Comparison of ENCODE assay signal across 17 cellular contexts in genomic region chr11:86089659-86090058, GRCh38. TPM values are rescaled to one million over a fixed set of nuclear protein-coding genes. Genes with fewer than 3 reads are reported as not detected.
DNase-seq lines count a peak whose midpoint lies in the region; ATAC-seq and TF ChIP-seq lines count a peak whose summit lies in the region.
"Had no signal": no experiment of that assay in that cellular context is flagged by ENCODE, and none has a peak within 500 bp of the region (broad histone marks: within the 10 kb centered on the region; RNA-seq: fewer than 3 reads in every experiment).

No MANE protein-coding gene starts in this region.

- H3K4me3 ChIP-seq in AG09309 (ENCODE audit: control insufficient read depth, low read depth, low read length) (no peak overlapping the region), body of pancreas (no peak overlapping the region)
- H3K4me3 ChIP-seq: colonic mucosa had no signal

- H3K9me3 ChIP-seq in body of pancreas, result no peaks in the 10 kb centered on the region
- H3K9me3 ChIP-seq: colonic mucosa had no signal

- H3K27me3 ChIP-seq in body of pancreas, result no peaks in the 10 kb centered on the region
- H3K27me3 ChIP-seq: colonic mucosa had no signal

- intact Hi-C loops in body of pancreas (cut with DNase I), result no loop called here

- WGBS in body of pancreas, 2 donors, result 44 to 54% methylated on average over 1 of the region's 1 CpG

- in situ Hi-C loops in KBM-7 (cut with MboI; ENCODE audit: low pct_unique_long_range_greater_than_20kb, low sequenced_read_pairs), result no loop called here

- TF ChIP-seq POLR2A in body of pancreas (IDR thresholded peaks at IDR 0.05), result no peak

- H3K27ac ChIP-seq in body of pancreas, result peak overlapping the region in 2 of 4 donors; percentile 65 to 70
- H3K27ac ChIP-seq: colonic mucosa had no signal

- peaks cover 6% of the 10 kb centered on the region for H3K4me1 ChIP-seq in body of pancreas
- H3K4me1 ChIP-seq: colonic mucosa had no signal

- DNase-seq in AG09309 (ENCODE audit: low read depth) (peak; percentile 80), H4 (ENCODE audit: low spot score) (peak; percentile 13), body of pancreas (no peak), myocyte (ENCODE audit: low read depth) (peak; percentile 16), KBM-7 (no peak), NCI-H2081 (lab: John Stamatoyannopoulos, UW) (no peak)
- DNase-seq in effector CD8-positive, alpha-beta T cell (lab: John Stamatoyannopoulos, UW), result no peak
- DNase-seq: activated CD4-positive, alpha-beta T cell treated with anti-CD3 and anti-CD28 coated beads, Interleukin-2, amount 10 ng/mL, durations not matched to agents 24 days and 14 days; activated CD8-positive, alpha-beta memory T cell treated with anti-CD3 and anti-CD28 coated beads, Interleukin-2, amount 50 U/mL, for 48 hours; activated effector memory CD4-positive, alpha-beta T cell treated with anti-CD3 and anti-CD28 coated beads, Interleukin-2, amount 50 U/mL, for 16 hours; amygdala; colonic mucosa; left colon; NCI-H146; NCI-H82 had no signal

- TF ChIP-seq CTCF in AG09309 (IDR thresholded peaks at IDR 0.05; ENCODE audit: control insufficient read depth, insufficient read depth, low read depth, low read length, missing control alignments), result no peak
- no peak for TF ChIP-seq CTCF in body of pancreas (IDR thresholded peaks at IDR 0.05)

- no peaks in the 10 kb centered on the region for H3K36me3 ChIP-seq in body of pancreas (replicated peaks in 1 of 2; ENCODE audit: insufficient read depth in 1 of 2, low read depth in 2 of 2)
- H3K36me3 ChIP-seq: colonic mucosa had no signal

- peak; percentile 86 for ATAC-seq in body of pancreas
- no peak for ATAC-seq in HG02981 (IDR thresholded peaks at IDR 0.05; ENCODE audit: unreplicated experiment)
- ATAC-seq: left colon, sciatic nerve had no signal

RNA-seq across cellular contexts. Expression of gene PICALM, which starts 20.8 kb away (rescaled TPM):
- total RNA-seq in H4 (2014; rRNA removed; shearing (Covaris generic)), result 66.1 and 91.1 TPM in 2 replicates
- total RNA-seq in body of pancreas, result 100 to 1,000 TPM in 1 of 2 donors, 10 to 100 TPM in 1; 97.8 to 132 TPM
- total RNA-seq in myocyte, result 179 and 182 TPM in 2 replicates
- 120 TPM for polyA plus RNA-seq in myocyte (2012)

Comparison
In these comparisons a context has a peak if more than half of its experiments do, and no peak if none do; other contexts are left out.
1. DNase-seq: peak in AG09309 (single experiment), H4 (single experiment) and myocyte (single experiment); none in body of pancreas (0 of 4), effector CD8-positive, alpha-beta T cell (single experiment), KBM-7 (single experiment) and NCI-H2081 (0 of 2).